8 cellular contexts compared by ENCODE assay signal in genomic region chr2:6352906-6353515, GRCh38.
DNase-seq lines count a peak whose midpoint lies in the region; ATAC-seq and TF ChIP-seq lines count a peak whose summit lies in the region.

No MANE protein-coding gene starts in this region.

- ATAC-seq in right cardiac atrium (peak; percentile 47 to 60), GM21576 (IDR thresholded peaks at IDR 0.05; ENCODE audit: unreplicated experiment) (no peak), GM18870 (IDR thresholded peaks at IDR 0.05; ENCODE audit: unreplicated experiment) (no peak)

- no peak overlapping the region for H3K27ac ChIP-seq in right cardiac atrium (ENCODE audit: low read length)
- H3K27ac ChIP-seq in testis: no peak overlapping the region

- 46% methylated on average over 8 of the region's 8 CpGs for WGBS in right cardiac atrium
- WGBS in testis, 2 donors: 60 to 72% methylated on average over 8 of the region's 8 CpGs

- H3K9me3 ChIP-seq in right cardiac atrium (ENCODE audit: control insufficient read depth, low read length): no peaks in the 10 kb centered on the region
- H3K9me3 ChIP-seq in testis: no peaks in the 10 kb centered on the region

- H3K27me3 ChIP-seq in right cardiac atrium (ENCODE audit: control insufficient read depth, insufficient read depth) (no peaks in the 10 kb centered on the region), testis (no peaks in the 10 kb centered on the region)

- TF ChIP-seq POLR2A in testis (IDR thresholded peaks at IDR 0.05): no peak

- DNase-seq in activated CD4-positive, alpha-beta T cell treated with anti-CD3 and anti-CD28 coated beads for 48 hours: peak; percentile 2
- DNase-seq in activated CD4-positive, alpha-beta T cell treated with anti-CD3 and anti-CD28 coated beads, Interleukin-2, amount 50 U/mL, for 4 hours: no peak
- DNase-seq in SHP77 (lab: John Stamatoyannopoulos, UW) (peak; percentile 32 to 54), right cardiac atrium (peak; percentile 36 to 74 (median 56)), testis (peak; percentile 56), SIG-M5 (lab: John Stamatoyannopoulos, UW) (no peak)

- H3K4me1 ChIP-seq in right cardiac atrium (ENCODE audit: control insufficient read depth, insufficient read depth, low read length): no peaks in the 10 kb centered on the region
- no peaks in the 10 kb centered on the region for H3K4me1 ChIP-seq in testis

- intact Hi-C loops in right cardiac atrium (cut with DNase I) (loop anchor here in 3 of 4 donors (2.0 to 10.0 kb wide), 3 partner anchors 419 to 422 kb away; no protein-coding TSS in a partner anchor), testis (cut with DNase I; ENCODE audit: low total_unique reads) (no loop called here)

- H3K36me3 ChIP-seq in testis (ENCODE audit: low read depth, missing control alignments): no peaks in the 10 kb centered on the region

- H3K4me3 ChIP-seq in right cardiac atrium (ENCODE audit: low read length) (no peak overlapping the region), testis (no peak overlapping the region)

- peak in 2 of 3 experiments; percentile 31 to 58 for TF ChIP-seq CTCF in testis (IDR thresholded peaks at IDR 0.05)

Comparison
In these comparisons a context has a peak if more than half of its experiments do, and no peak if none do; other contexts are left out.
1. DNase-seq: peak in activated CD4-positive, alpha-beta T cell treated with anti-CD3 and anti-CD28 coated beads for 48 hours (single experiment), SHP77 (2 of 2), right cardiac atrium (3 of 3) and testis (single experiment); none in activated CD4-positive, alpha-beta T cell treated with anti-CD3 and anti-CD28 coated beads, Interleukin-2, amount 50 U/mL, for 4 hours (0 of 2) and SIG-M5 (single experiment).
2. ATAC-seq: peak in right cardiac atrium (2 of 2); none in GM21576 (single experiment) and GM18870 (single experiment).